ENCODE assay signal across 7 cellular contexts in genomic region chr15:73051402-73051810, GRCh38. TPM values are rescaled to one million over a fixed set of nuclear protein-coding genes. Genes with fewer than 3 reads are reported as not detected.
A peak's percentile ranks its signal among the peaks of the same experiment; 100 is the strongest.
DNase-seq lines count a peak whose midpoint lies in the region; ATAC-seq and TF ChIP-seq lines count a peak whose summit lies in the region.

No MANE protein-coding gene starts in this region.

- H3K4me1 Mint-ChIP-seq in dendritic cell treated with granulocyte-macrophage colony-stimulating factor and Interleukin-4, amounts not matched to agents 40 ng/mL and 50 ng/mL, for 4 days (ENCODE audit: low read depth) = peaks cover 5% of the 10 kb centered on the region

- ATAC-seq in GM21717 (IDR thresholded peaks at IDR 0.05; ENCODE audit: unreplicated experiment) = peak; percentile 20
- peak; percentile 61 for ATAC-seq in upper lobe of right lung

- peaks cover 46% of the 10 kb centered on the region for H3K27me3 Mint-ChIP-seq in dendritic cell treated with granulocyte-macrophage colony-stimulating factor and Interleukin-4, amounts not matched to agents 40 ng/mL and 50 ng/mL, for 4 days

- H3K4me3 Mint-ChIP-seq in dendritic cell treated with granulocyte-macrophage colony-stimulating factor and Interleukin-4, amounts not matched to agents 40 ng/mL and 50 ng/mL, for 4 days = peak overlapping the region; percentile 67

- no peaks in the 10 kb centered on the region for H3K36me3 Mint-ChIP-seq in dendritic cell treated with granulocyte-macrophage colony-stimulating factor and Interleukin-4, amounts not matched to agents 40 ng/mL and 50 ng/mL, for 4 days (ENCODE audit: low read depth)

- no peak for TF ChIP-seq CTCF in upper lobe of right lung (IDR thresholded peaks at IDR 0.05)

- no peak overlapping the region for H3K27ac Mint-ChIP-seq in dendritic cell treated with granulocyte-macrophage colony-stimulating factor and Interleukin-4, amounts not matched to agents 40 ng/mL and 50 ng/mL, for 4 days

- H3K9me3 ChIP-seq in mesodermal cell (ENCODE audit: control insufficient read depth, low read length) (no peaks in the 10 kb centered on the region), upper lobe of right lung (no peaks in the 10 kb centered on the region)

- peaks cover 26% of the 10 kb centered on the region for H3K4me1 ChIP-seq in mesodermal cell (ENCODE audit: control insufficient read depth, insufficient read depth, low read length, poor library complexity, severe bottlenecking)
- H3K4me1 ChIP-seq in upper lobe of right lung = no peaks in the 10 kb centered on the region

- H3K4me3 ChIP-seq in mesodermal cell (ENCODE audit: extremely low read depth, insufficient read depth, low read length, poor library complexity, severe bottlenecking) (peak overlapping the region; percentile 71), upper lobe of right lung (peak overlapping the region; percentile 73)

- no peaks in the 10 kb centered on the region for H3K27me3 ChIP-seq in upper lobe of right lung

- intact Hi-C loops in dendritic cell treated with granulocyte-macrophage colony-stimulating factor and Interleukin-4, amounts not matched to agents 40 ng/mL and 50 ng/mL, for 4 days (cut with micrococcal nuclease) = no loop called here
- intact Hi-C loops in upper lobe of right lung (cut with DNase I) = no loop called here

- peak; percentile 40 for DNase-seq in NCI-H774 (lab: John Stamatoyannopoulos, UW)
- DNase-seq in upper lobe of right lung = peak; percentile 84
- DNase-seq in stimulated activated CD4-positive, alpha-beta T cell treated with anti-CD3 and anti-CD28 coated beads, Interleukin-4, amount 100 ng/mL, for 4 hours = no peak
- no peak for DNase-seq in stimulated activated CD4-positive, alpha-beta T cell treated with anti-CD3 and anti-CD28 coated beads, Interleukin-2, amount 100 ng/mL, for 48 hours

- WGBS in mesodermal cell (ENCODE audit: insufficient coverage in 2 of 2), 2 experiments = 0 to 1% methylated on average over 26 to 36 of the region's 42 CpGs

- H3K36me3 ChIP-seq in mesodermal cell (ENCODE audit: control insufficient read depth, insufficient read depth, low read length) (no peaks in the 10 kb centered on the region), upper lobe of right lung (no peaks in the 10 kb centered on the region)

- H3K27ac ChIP-seq in mesodermal cell (ENCODE audit: low read depth, low read length, severe bottlenecking) = peak overlapping the region; percentile 87
- H3K27ac ChIP-seq in upper lobe of right lung = peak overlapping the region; percentile 88

- H3K9me3 Mint-ChIP-seq in dendritic cell treated with granulocyte-macrophage colony-stimulating factor and Interleukin-4, amounts not matched to agents 40 ng/mL and 50 ng/mL, for 4 days = no peaks in the 10 kb centered on the region

RNA-seq across cellular contexts. Expression of gene NEO1, which starts 0.9 kb away (rescaled TPM):
- 85.7 TPM for polyA plus RNA-seq in mesodermal cell (2013, experiment 1 of 2)
- polyA plus RNA-seq in mesodermal cell (2013, experiment 2 of 2) = 75.2 TPM
- 44.8 TPM for total RNA-seq in upper lobe of right lung

Comparison
In these comparisons a context has a peak if more than half of its experiments do, and no peak if none do; other contexts are left out.
1. DNase-seq: peak in NCI-H774 (single experiment) and upper lobe of right lung (single experiment); none in stimulated activated CD4-positive, alpha-beta T cell treated with anti-CD3 and anti-CD28 coated beads, Interleukin-4, amount 100 ng/mL, for 4 hours (0 of 2) and stimulated activated CD4-positive, alpha-beta T cell treated with anti-CD3 and anti-CD28 coated beads, Interleukin-2, amount 100 ng/mL, for 48 hours (0 of 2).